ENCODE assay signal across 20 cellular contexts in genomic region chr7:147570390-147570789, GRCh38.
DNase-seq lines count a peak whose midpoint lies in the region; ATAC-seq, FAIRE-seq and TF ChIP-seq lines count a peak whose summit lies in the region.
"Had no signal": no experiment of that assay in that cellular context is flagged by ENCODE, and none has a peak within 500 bp of the region (broad histone marks: within the 10 kb centered on the region; RNA-seq: fewer than 3 reads in every experiment).

No MANE protein-coding gene starts in this region.

- ATAC-seq in HG03342 (IDR thresholded peaks at IDR 0.05; ENCODE audit: unreplicated experiment): no peak
- no peak for ATAC-seq in HG03439 (IDR thresholded peaks at IDR 0.05; ENCODE audit: unreplicated experiment)

- H3K4me3 ChIP-seq in Peyer's patch: no peak overlapping the region

- no peaks in the 10 kb centered on the region for H3K36me3 ChIP-seq in Peyer's patch

- no peaks in the 10 kb centered on the region for H3K4me1 ChIP-seq in Peyer's patch

- peak; percentile 45 for FAIRE-seq in RCC 7860 (lab: Jason Lieb, UNC)
- FAIRE-seq: G401.6 had no signal

- TF ChIP-seq CTCF in Peyer's patch (IDR thresholded peaks at IDR 0.05): no peak

- no peaks in the 10 kb centered on the region for H3K9me3 ChIP-seq in Peyer's patch

- TF ChIP-seq POLR2A in Peyer's patch (IDR thresholded peaks at IDR 0.05): no peak

- H3K27me3 ChIP-seq in Peyer's patch: no peaks in the 10 kb centered on the region

- no peak overlapping the region for H3K27ac ChIP-seq in Peyer's patch
- H3K27ac ChIP-seq: RWPE1 had no signal

- DNase-seq in HS-27A (ENCODE audit: low read depth): peak; percentile 1
- peak; percentile 81 for DNase-seq in RCC 7860 (ENCODE audit: low spot score)
- DNase-seq in astrocyte of the hippocampus (ENCODE audit: low read depth, low spot score): peak; percentile 11
- peak; percentile 82 for DNase-seq in kidney tubule cell (ENCODE audit: low spot score)
- DNase-seq in globus pallidus (ENCODE audit: low spot score): no peak
- DNase-seq in Peyer's patch: no peak
- DNase-seq: ACHN; C1 segment of cervical spinal cord; CD8-positive, alpha-beta memory T cell; DMS79; H9; NCI-H1105; NCI-H2081; NCI-H510A; NCI-H774; SW 1271 had no signal

Comparison
In these comparisons a context has a peak if more than half of its experiments do, and no peak if none do; other contexts are left out.
1. DNase-seq: peak in HS-27A (single experiment), RCC 7860 (single experiment), astrocyte of the hippocampus (single experiment) and kidney tubule cell (single experiment); none in globus pallidus (single experiment) and Peyer's patch (0 of 3).